Comparison of ENCODE assay signal across 19 cellular contexts in the genomic region with DNA sequence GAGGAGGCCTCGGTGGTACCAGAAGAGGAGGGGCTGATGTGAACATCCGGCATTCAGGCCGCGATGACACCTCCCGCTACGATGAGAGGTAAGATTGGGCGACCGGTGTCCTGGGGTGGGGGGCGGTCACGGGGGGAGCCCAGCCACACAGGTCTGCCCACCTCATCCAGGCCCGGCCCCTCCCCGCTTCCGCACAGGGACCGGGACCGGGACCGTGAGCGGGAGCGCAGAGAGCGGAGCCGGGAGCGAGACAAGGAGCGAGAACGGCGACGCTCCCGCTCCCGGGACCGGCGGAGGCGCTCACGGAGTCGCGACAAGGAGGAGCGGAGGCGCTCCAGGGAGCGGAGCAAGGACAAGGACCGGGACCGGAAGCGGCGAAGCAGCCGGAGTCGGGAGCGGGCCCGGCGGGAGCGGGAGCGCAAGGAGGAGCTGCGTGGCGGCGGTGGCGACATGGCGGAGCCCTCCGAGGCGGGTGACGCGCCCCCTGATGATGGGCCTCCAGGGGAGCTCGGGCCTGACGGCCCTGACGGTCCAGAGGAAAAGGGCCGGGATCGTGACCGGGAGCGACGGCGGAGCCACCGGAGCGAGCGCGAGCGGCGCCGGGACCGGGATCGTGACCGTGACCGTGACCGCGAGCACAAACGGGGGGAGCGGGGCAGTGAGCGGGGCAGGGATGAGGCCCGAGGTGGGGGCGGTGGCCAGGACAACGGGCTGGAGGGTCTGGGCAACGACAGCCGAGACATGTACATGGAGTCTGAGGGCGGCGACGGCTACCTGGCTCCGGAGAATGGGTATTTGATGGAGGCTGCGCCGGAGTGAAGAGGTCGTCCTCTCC. TPM values are rescaled to one million over a fixed set of nuclear protein-coding genes. Genes with fewer than 3 reads are reported as not detected.
"Had no signal": no experiment of that assay in that cellular context is flagged by ENCODE, and none has a peak within 500 bp of the region (broad histone marks: within the 10 kb centered on the region; RNA-seq: fewer than 3 reads in every experiment).

No MANE protein-coding gene starts in this region.

- H3K27me3 ChIP-seq: ascending aorta, heart left ventricle, ovary, stomach had no signal

- H3K27me3 Mint-ChIP-seq: activated CD4-positive, alpha-beta memory T cell treated with anti-CD3 and anti-CD28 coated beads for 36 hours had no signal

- H3K36me3 ChIP-seq: ovary had no signal

- H3K27ac Mint-ChIP-seq: activated CD4-positive, alpha-beta memory T cell treated with anti-CD3 and anti-CD28 coated beads for 36 hours had no signal

- H3K9me3 ChIP-seq: ascending aorta, heart left ventricle, ovary, stomach, thoracic aorta had no signal

- H3K4me3 ChIP-seq: ascending aorta, coronary artery, heart left ventricle, ovary, stomach, thoracic aorta had no signal

- ATAC-seq: activated T-cell treated with anti-CD3 and anti-CD28 coated beads, Interleukin-2, amount 50 U/mL, for 72 hours had no signal

- H3K9me3 Mint-ChIP-seq: activated CD4-positive, alpha-beta memory T cell treated with anti-CD3 and anti-CD28 coated beads for 36 hours; activated T-cell treated with anti-CD3 and anti-CD28 coated beads, Interleukin-2, amount 50 U/mL, for 72 hours; nephron progenitor cell had no signal

- DNase-seq: activated CD4-positive, alpha-beta memory T cell treated with anti-CD3 and anti-CD28 coated beads for 36 hours; activated CD4-positive, alpha-beta T cell treated with anti-CD3 and anti-CD28 coated beads for 1 hour; activated T-cell treated with anti-CD3 and anti-CD28 coated beads, Interleukin-2, amount 50 U/mL, for 72 hours; effector CD4-positive, alpha-beta T cell; foreskin melanocyte; heart left ventricle; islet precursor cell; nephron progenitor cell; ovary; stimulated activated CD4-positive, alpha-beta T cell treated with anti-CD3 and anti-CD28 coated beads, Interleukin-15, amount 100 ng/mL, for 24 hours; stimulated activated CD4-positive, alpha-beta T cell treated with anti-CD3 and anti-CD28 coated beads, Interleukin-4, amount 100 ng/mL, for 24 hours; stomach had no signal

- H3K4me3 Mint-ChIP-seq: activated CD4-positive, alpha-beta memory T cell treated with anti-CD3 and anti-CD28 coated beads for 36 hours; activated T-cell treated with anti-CD3 and anti-CD28 coated beads, Interleukin-2, amount 50 U/mL, for 72 hours; nephron progenitor cell had no signal

- H3K27ac ChIP-seq: ascending aorta, coronary artery, heart left ventricle, ovary, stomach, thoracic aorta had no signal

RNA-seq across cellular contexts. Expression of a gene that starts 11.1 kb away (rescaled TPM):
- total RNA-seq: ascending aorta, endothelial cell of umbilical vein, mesenteric fat pad, stomach, thoracic aorta, urinary bladder had no signal

RNA-seq across cellular contexts. Expression of a gene that starts 35.3 kb away (rescaled TPM):
- total RNA-seq: activated CD4-positive, alpha-beta memory T cell treated with anti-CD3 and anti-CD28 coated beads for 36 hours; activated T-cell treated with anti-CD3 and anti-CD28 coated beads, Interleukin-2, amount 50 U/mL, for 72 hours; ascending aorta; endothelial cell of umbilical vein; liver; mesenteric fat pad; ovary; stomach; thoracic aorta; urinary bladder had no signal
